Comparison of ENCODE assay signal across 22 cellular contexts in the genomic region with DNA sequence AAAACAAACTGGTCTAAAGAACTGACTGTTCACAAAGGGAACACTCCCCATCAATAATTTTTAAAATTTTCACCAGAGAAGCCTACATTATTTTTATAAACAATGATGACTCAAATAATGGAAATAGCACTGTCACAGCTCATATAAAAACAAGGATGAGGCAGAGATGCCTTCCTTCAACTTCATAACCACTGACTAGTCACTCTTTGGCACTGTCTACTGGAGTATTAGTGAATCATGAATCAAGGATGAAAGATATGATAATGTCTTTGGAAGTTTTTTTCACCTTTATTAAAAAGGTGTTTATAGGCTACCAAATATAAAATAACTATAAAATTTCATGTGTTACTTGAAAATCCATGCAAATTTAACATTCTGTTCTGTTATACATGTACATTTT.
DNase-seq lines count a peak whose midpoint lies in the region; ATAC-seq, FAIRE-seq and TF ChIP-seq lines count a peak whose summit lies in the region.
"Had no signal": no experiment of that assay in that cellular context is flagged by ENCODE, and none has a peak within 500 bp of the region (broad histone marks: within the 10 kb centered on the region; RNA-seq: fewer than 3 reads in every experiment).

No MANE protein-coding gene starts in this region.

- H3K79me2 ChIP-seq in HepG2 (ENCODE audit: insufficient read depth, low read length): peaks cover 6% of the 10 kb centered on the region

- H3K27ac ChIP-seq in suprapubic skin: peak overlapping the region; percentile 74
- H3K27ac ChIP-seq in HepG2 (ENCODE audit: extremely low read length, insufficient read depth, low read length): no peak overlapping the region
- H3K27ac ChIP-seq: thyroid gland had no signal

- intact Hi-C loops in HepG2 (cut with micrococcal nuclease; ENCODE audit: unreplicated experiment): no loop called here

- no TSS peak for BruUV-seq in HepG2 (replicated peaks; lab: Mats Ljungman, UMichigan)

- no peaks in the 10 kb centered on the region for H3K36me3 Mint-ChIP-seq in activated T-cell treated with anti-CD3 and anti-CD28 coated beads, Interleukin-2, amount 50 U/mL, for 72 hours (ENCODE audit: insufficient read depth in 2 of 2)
- H3K36me3 Mint-ChIP-seq: mesothelial cell of epicardium had no signal

- H3K4me2 ChIP-seq in HepG2 (ENCODE audit: low read depth, low read length): no peak overlapping the region

- CTCF ChIA-PET in HepG2 (lab: Yijun Ruan, JAX; ENCODE audit: low intra/inter-chr PET ratio, low total read pairs): no interaction called here

- no peak overlapping the region for H3K4me3 Mint-ChIP-seq in activated T-cell treated with anti-CD3 and anti-CD28 coated beads, Interleukin-2, amount 50 U/mL, for 72 hours
- H3K4me3 Mint-ChIP-seq: activated CD4-positive, alpha-beta memory T cell treated with anti-CD3 and anti-CD28 coated beads, Interleukin-2, amount 10 ng/mL, durations not matched to agents 7 days and 5 days; mesothelial cell of epicardium had no signal

- POLR2A ChIA-PET in HepG2 (lab: Yijun Ruan, JAX): no interaction called here

- no peak for FAIRE-seq in HepG2 (lab: Jason Lieb, UNC)
- FAIRE-seq: D721Med, endothelial cell of umbilical vein had no signal

- H3K27ac Mint-ChIP-seq in activated T-cell treated with anti-CD3 and anti-CD28 coated beads, Interleukin-2, amount 50 U/mL, for 72 hours: peak overlapping the region; percentile 40
- H3K27ac Mint-ChIP-seq: activated CD4-positive, alpha-beta memory T cell treated with anti-CD3 and anti-CD28 coated beads, Interleukin-2, amount 10 ng/mL, durations not matched to agents 7 days and 5 days; mesothelial cell of epicardium had no signal

- no peak for DNase-seq in activated T-cell treated with anti-CD3 and anti-CD28 coated beads, Interleukin-2, amount 50 U/mL, for 72 hours
- no peak for DNase-seq in activated T-cell treated with anti-CD3 and anti-CD28 coated beads, Interleukin-2, amount 50 U/mL, for 48 hours
- DNase-seq in adipocyte (ENCODE audit: low read depth) (peak; percentile 79), fibroblast of the conjunctiva (ENCODE audit: low read depth) (peak; percentile 51), suprapubic skin (ENCODE audit: low spot score in 2 of 2) (no peak), HepG2 (ENCODE audit: low spot score) (no peak), NCI-H2107 treated with DMSO at 0.1 percent for 48 hours (lab: John Stamatoyannopoulos, UW; ENCODE audit: unreplicated experiment) (no peak)
- DNase-seq: 8988T; activated CD4-positive, alpha-beta memory T cell treated with anti-CD3 and anti-CD28 coated beads, Interleukin-2, amount 10 ng/mL, durations not matched to agents 7 days and 5 days; activated effector memory CD4-positive, alpha-beta T cell treated with anti-CD3 and anti-CD28 coated beads, Interleukin-2, amount 50 U/mL, for 16 hours; caudate nucleus; KBM-7; NCI-H1694 treated with DMSO at 0.1 percent for 48 hours; NCI-H774; posterior cingulate gyrus; stimulated activated CD4-positive, alpha-beta T cell treated with anti-CD3 and anti-CD28 coated beads, Interleukin-15, amount 100 ng/mL, for 24 hours; thyroid gland had no signal

- no peaks in the 10 kb centered on the region for H3K4me1 Mint-ChIP-seq in activated T-cell treated with anti-CD3 and anti-CD28 coated beads, Interleukin-2, amount 50 U/mL, for 72 hours (ENCODE audit: low read depth)
- H3K4me1 Mint-ChIP-seq: activated CD4-positive, alpha-beta memory T cell treated with anti-CD3 and anti-CD28 coated beads, Interleukin-2, amount 10 ng/mL, durations not matched to agents 7 days and 5 days had no signal

- H2AFZ ChIP-seq in HepG2 (ENCODE audit: low read length): no peak overlapping the region

- no peaks in the 10 kb centered on the region for H3K9me3 Mint-ChIP-seq in activated T-cell treated with anti-CD3 and anti-CD28 coated beads, Interleukin-2, amount 50 U/mL, for 72 hours
- H3K9me3 Mint-ChIP-seq: activated CD4-positive, alpha-beta memory T cell treated with anti-CD3 and anti-CD28 coated beads, Interleukin-2, amount 10 ng/mL, durations not matched to agents 7 days and 5 days had no signal

- H3K27me3 ChIP-seq in adipocyte (replicated peaks; ENCODE audit: control insufficient read depth, insufficient read depth, low read length) (no peaks in the 10 kb centered on the region), suprapubic skin (no peaks in the 10 kb centered on the region), HepG2 (ENCODE audit: control insufficient read depth in 1 of 2, insufficient read depth in 2 of 2, low read length in 2 of 2) (no peaks in the 10 kb centered on the region)
- H3K27me3 ChIP-seq: thyroid gland had no signal

- H3K36me3 ChIP-seq in adipocyte (ENCODE audit: control insufficient read depth, insufficient read depth, low read length, severe bottlenecking) (no peaks in the 10 kb centered on the region), suprapubic skin (no peaks in the 10 kb centered on the region), HepG2 (replicated peaks in 1 of 2; ENCODE audit: control insufficient read depth in 1 of 2, insufficient read depth in 2 of 2, low read length in 2 of 2) (no peaks in the 10 kb centered on the region)
- H3K36me3 ChIP-seq: thyroid gland had no signal

- ATAC-seq in activated T-cell treated with anti-CD3 and anti-CD28 coated beads, Interleukin-2, amount 50 U/mL, for 72 hours (replicated peaks in 1 of 2): no peak
- no peak for ATAC-seq in HepG2
- no peak for ATAC-seq in GM21786 (IDR thresholded peaks at IDR 0.05; ENCODE audit: unreplicated experiment)
- ATAC-seq: Right ventricle myocardium inferior had no signal

- no peak for TF ChIP-seq EP300 in suprapubic skin (IDR thresholded peaks at IDR 0.05)
- TF ChIP-seq EP300 in HepG2 (IDR thresholded peaks at IDR 0.05; ENCODE audit: low read depth in 2 of 2, low read length in 2 of 2): no peak
- no peak for TF ChIP-seq EP300 in HepG2 (CRISPR knock-in tag; IDR thresholded peaks at IDR 0.05; ENCODE audit: borderline replicate concordance)

- no peak for TF ChIP-seq RAD21 in HepG2 (CRISPR knock-in tag; IDR thresholded peaks at IDR 0.05)

- TF ChIP-seq CTCF in suprapubic skin (IDR thresholded peaks at IDR 0.05): no peak
- no peak for TF ChIP-seq CTCF in HepG2 (CRISPR knock-in tag; IDR thresholded peaks at IDR 0.05)

- H3K4me1 ChIP-seq in adipocyte (ENCODE audit: control insufficient read depth, insufficient read depth, low read length): peaks cover 33% of the 10 kb centered on the region
- peaks cover 29% of the 10 kb centered on the region for H3K4me1 ChIP-seq in suprapubic skin
- H3K4me1 ChIP-seq in HepG2 (ENCODE audit: insufficient read depth, low read length): peaks cover 13% of the 10 kb centered on the region
- H3K4me1 ChIP-seq: thyroid gland had no signal

- H3K4me3 ChIP-seq in adipocyte (ENCODE audit: low read length) (no peak overlapping the region), suprapubic skin (no peak overlapping the region), HepG2 (replicated peaks in 1 of 3; ENCODE audit: insufficient read depth in 1 of 3, low read depth in 2 of 3, low read length in 3 of 3) (no peak overlapping the region)
- H3K4me3 ChIP-seq: thyroid gland had no signal

- TF ChIP-seq POLR2A in suprapubic skin (IDR thresholded peaks at IDR 0.05) (no peak), HepG2 (IDR thresholded peaks at IDR 0.05; ENCODE audit: insufficient read depth in 1 of 2, low read depth in 2 of 2, low read length in 2 of 2) (no peak)

- H3K9ac ChIP-seq in adipocyte (ENCODE audit: low read length) (peak overlapping the region; percentile 40), HepG2 (ENCODE audit: insufficient read depth, low read depth, low read length) (no peak overlapping the region)

- H3K27me3 Mint-ChIP-seq in activated T-cell treated with anti-CD3 and anti-CD28 coated beads, Interleukin-2, amount 50 U/mL, for 72 hours (ENCODE audit: low read depth): no peaks in the 10 kb centered on the region
- H3K27me3 Mint-ChIP-seq: activated CD4-positive, alpha-beta memory T cell treated with anti-CD3 and anti-CD28 coated beads, Interleukin-2, amount 10 ng/mL, durations not matched to agents 7 days and 5 days had no signal

- no peaks in the 10 kb centered on the region for H4K20me1 ChIP-seq in HepG2 (ENCODE audit: insufficient read depth, low read length)

- in situ Hi-C loops in HepG2 (cut with HindIII; ENCODE audit: extremely low pct_ligation_motif_present, low pct_unique_long_range_greater_than_20kb): no loop called here

- H3K9me3 ChIP-seq in adipocyte (ENCODE audit: control insufficient read depth, low read length): no peaks in the 10 kb centered on the region
- no peaks in the 10 kb centered on the region for H3K9me3 ChIP-seq in suprapubic skin
- H3K9me3 ChIP-seq in HepG2 (ENCODE audit: low read length): no peaks in the 10 kb centered on the region
- H3K9me3 ChIP-seq: thyroid gland had no signal

TF ChIP-seq in HepG2, 621 proteins besides CTCF, POLR2A, EP300 and RAD21 (continues in another document):
- TF ChIP-seq ZSCAN31 (CRISPR knock-in tag; IDR thresholded peaks at IDR 0.05; ENCODE audit: low read depth): no peak
- TF ChIP-seq ZNF724P (CRISPR knock-in tag; IDR thresholded peaks at IDR 0.05; ENCODE audit: borderline replicate concordance): no peak

Comparison
In these comparisons a context has a peak if more than half of its experiments do, and no peak if none do; other contexts are left out.
1. DNase-seq: peak in adipocyte (single experiment) and fibroblast of the conjunctiva (single experiment); none in activated T-cell treated with anti-CD3 and anti-CD28 coated beads, Interleukin-2, amount 50 U/mL, for 72 hours (0 of 2), activated T-cell treated with anti-CD3 and anti-CD28 coated beads, Interleukin-2, amount 50 U/mL, for 48 hours (0 of 2), suprapubic skin (0 of 2), HepG2 (single experiment) and NCI-H2107 treated with DMSO at 0.1 percent for 48 hours (single experiment).